In genomic region chr6:132499757-132500156, GRCh38 we compare ENCODE assay signal across 19 cellular contexts. TPM values are rescaled to one million over a fixed set of nuclear protein-coding genes. Genes with fewer than 3 reads are reported as not detected.
DNase-seq lines count a peak whose midpoint lies in the region; ATAC-seq, FAIRE-seq and TF ChIP-seq lines count a peak whose summit lies in the region.
"Had no signal": no experiment of that assay in that cellular context is flagged by ENCODE, and none has a peak within 500 bp of the region (broad histone marks: within the 10 kb centered on the region; RNA-seq: fewer than 3 reads in every experiment).

No MANE protein-coding gene starts in this region.

- H3K9me3 ChIP-seq in naive thymus-derived CD4-positive, alpha-beta T cell (ENCODE audit: control insufficient read depth in 2 of 3, low read length in 3 of 3), result no peaks in the 10 kb centered on the region

- peaks cover 24 to 58% (median 42%) of the 10 kb centered on the region in 7 donors for H3K4me1 Mint-ChIP-seq in naive thymus-derived CD4-positive, alpha-beta T cell

- peaks cover 0 to 2% (median 0%) of the 10 kb centered on the region in 11 donors for H3K9me3 Mint-ChIP-seq in naive thymus-derived CD4-positive, alpha-beta T cell
- H3K9me3 Mint-ChIP-seq: T-helper 1 cell treated with Interleukin-12 subunit alpha and Interleukin-12 subunit beta and Interleukin-4 antibody, amounts not matched to agents 30 μg/mL and 1 μg/mL, for 36 hours had no signal

- POLR2A ChIA-PET in naive thymus-derived CD4-positive, alpha-beta T cell (lab: Charles Lee), result no interaction called here

- H3K4me1 ChIP-seq in naive thymus-derived CD4-positive, alpha-beta T cell (ENCODE audit: control insufficient read depth in 2 of 2, insufficient read depth in 2 of 2, low read length in 2 of 2), result peaks cover 0 to 10% of the 10 kb centered on the region in 2 donors

- 48 to 54% methylated on average over 4 of the region's 4 CpGs for WGBS in lower leg skin, 2 donors

- peaks cover 22 to 58% (median 35%) of the 10 kb centered on the region in 5 donors for H3K36me3 Mint-ChIP-seq in naive thymus-derived CD4-positive, alpha-beta T cell

- peak; percentile 41 for ATAC-seq in naive thymus-derived CD4-positive, alpha-beta T cell
- no peak for ATAC-seq in GM21360 (IDR thresholded peaks at IDR 0.05; ENCODE audit: unreplicated experiment)
- ATAC-seq: activated CD4-positive, alpha-beta T cell treated with anti-CD3 and anti-CD28 coated beads for 36 hours had no signal

- peaks cover 0 to 6% (median 0%) of the 10 kb centered on the region in 3 experiments for H3K36me3 ChIP-seq in naive thymus-derived CD4-positive, alpha-beta T cell (ENCODE audit: control insufficient read depth in 2 of 3, insufficient read depth in 3 of 3, low read length in 3 of 3)

- peak; percentile 66 for FAIRE-seq in GM18507 (lab: Jason Lieb, UNC)

- no peaks in the 10 kb centered on the region for H3K27me3 Mint-ChIP-seq in naive thymus-derived CD4-positive, alpha-beta T cell
- H3K27me3 Mint-ChIP-seq: activated CD4-positive, alpha-beta T cell treated with anti-CD3 and anti-CD28 coated beads for 36 hours; activated naive CD8-positive, alpha-beta T cell had no signal

- no peaks in the 10 kb centered on the region for H3K27me3 ChIP-seq in naive thymus-derived CD4-positive, alpha-beta T cell (ENCODE audit: control insufficient read depth in 2 of 2, insufficient read depth in 2 of 2, low read length in 2 of 2)

- intact Hi-C loops in naive thymus-derived CD4-positive, alpha-beta T cell (cut with micrococcal nuclease), result no loop called here
- intact Hi-C loops in lower leg skin (cut with DNase I; ENCODE audit: low total_unique reads), result no loop called here

- TF ChIP-seq CTCF in choroid plexus epithelial cell (conservative IDR thresholded peaks at IDR 0.05; ENCODE audit: low read depth, low read length) (no peak), lower leg skin (IDR thresholded peaks at IDR 0.05) (no peak)

- H3K4me3 ChIP-seq in choroid plexus epithelial cell (ENCODE audit: low read depth, low read length) (no peak overlapping the region), lower leg skin (ENCODE audit: low read depth, poor library complexity, severe bottlenecking) (no peak overlapping the region)
- H3K4me3 ChIP-seq in naive thymus-derived CD4-positive, alpha-beta T cell (ENCODE audit: low read length), result no peak overlapping the region

- peak overlapping the region in 4 of 9 donors; percentile 7 to 48 (median 22) for H3K27ac Mint-ChIP-seq in naive thymus-derived CD4-positive, alpha-beta T cell
- H3K27ac Mint-ChIP-seq: activated CD4-positive, alpha-beta T cell treated with anti-CD3 and anti-CD28 coated beads for 36 hours; activated naive CD8-positive, alpha-beta T cell; T-helper 1 cell treated with Interleukin-12 subunit alpha and Interleukin-12 subunit beta and Interleukin-4 antibody, amounts not matched to agents 30 μg/mL and 1 μg/mL, for 36 hours had no signal

- DNase-seq in GM18507 (ENCODE audit: extremely low spot score, insufficient read length, low read depth), result no peak
- DNase-seq in NOMO-1 treated with DMSO at 0.1 percent for 48 hours (lab: John Stamatoyannopoulos, UW; ENCODE audit: unreplicated experiment), result peak; percentile 45
- DNase-seq in choroid plexus epithelial cell (ENCODE audit: low read depth), result peak; percentile 22
- no peak for DNase-seq in naive thymus-derived CD4-positive, alpha-beta T cell
- no peak for DNase-seq in NK-92 (lab: John Stamatoyannopoulos, UW; ENCODE audit: unreplicated experiment)
- no peak for DNase-seq in activated naive CD4-positive, alpha-beta T cell treated with Interleukin-2 at 50 U/mL for 16 hours
- DNase-seq in lower leg skin (ENCODE audit: low spot score in 2 of 2), result no peak
- DNase-seq: activated CD4-positive, alpha-beta T cell treated with anti-CD3 and anti-CD28 coated beads for 36 hours; activated T-cell treated with anti-CD3 and anti-CD28 coated beads for 4 hours; effector CD8-positive, alpha-beta T cell; KG1; NCI-H146; NCI-H510A had no signal

- H3K4me3 Mint-ChIP-seq in naive thymus-derived CD4-positive, alpha-beta T cell, result no peak overlapping the region
- H3K4me3 Mint-ChIP-seq: activated CD4-positive, alpha-beta T cell treated with anti-CD3 and anti-CD28 coated beads for 36 hours; activated naive CD8-positive, alpha-beta T cell; T-helper 1 cell treated with Interleukin-12 subunit alpha and Interleukin-12 subunit beta and Interleukin-4 antibody, amounts not matched to agents 30 μg/mL and 1 μg/mL, for 36 hours had no signal

- CTCF ChIA-PET in naive thymus-derived CD4-positive, alpha-beta T cell (lab: Charles Lee), result interaction anchor here (1.3 kb wide), 1 partner anchor 10 kb away, joined by 4 read pairs; no protein-coding TSS in a partner anchor

- no peak for TF ChIP-seq POLR2A in lower leg skin (IDR thresholded peaks at IDR 0.05)

- H3K27ac ChIP-seq in naive thymus-derived CD4-positive, alpha-beta T cell (ENCODE audit: low read depth, low read length), result no peak overlapping the region

RNA-seq across cellular contexts. Expression of gene STX7, which starts 13.2 kb away (rescaled TPM):
- 10 to 100 TPM; 14.7 to 43.3 (median 24.0) TPM for total RNA-seq in naive thymus-derived CD4-positive, alpha-beta T cell
- polyA plus RNA-seq in naive thymus-derived CD4-positive, alpha-beta T cell, result 1 to 10 TPM; 8.6 to 9.5 TPM
- 10 to 100 TPM; 30.1 to 48.2 (median 33.3) TPM for total RNA-seq in lower leg skin

RNA-seq across cellular contexts. Expression of gene TAAR9, which starts 38.3 kb away (rescaled TPM):
- total RNA-seq in naive thymus-derived CD4-positive, alpha-beta T cell, result not detected
- polyA plus RNA-seq in naive thymus-derived CD4-positive, alpha-beta T cell, result not detected
- not detected for total RNA-seq in lower leg skin
- total RNA-seq: activated CD4-positive, alpha-beta T cell treated with anti-CD3 and anti-CD28 coated beads for 36 hours; RPMI7951 had no signal
- polyA plus RNA-seq: neural cell had no signal

RNA-seq across cellular contexts. Expression of gene TAAR8, which starts 52.7 kb away (rescaled TPM):
- not detected for total RNA-seq in naive thymus-derived CD4-positive, alpha-beta T cell
- not detected for polyA plus RNA-seq in naive thymus-derived CD4-positive, alpha-beta T cell
- total RNA-seq in lower leg skin, result not detected
- total RNA-seq: activated CD4-positive, alpha-beta T cell treated with anti-CD3 and anti-CD28 coated beads for 36 hours; RPMI7951; temporal lobe had no signal
- polyA plus RNA-seq: neural cell had no signal

Comparison
In these comparisons a context has a peak if more than half of its experiments do, and no peak if none do; other contexts are left out.
1. DNase-seq: peak in NOMO-1 treated with DMSO at 0.1 percent for 48 hours (single experiment) and choroid plexus epithelial cell (single experiment); none in GM18507 (single experiment), naive thymus-derived CD4-positive, alpha-beta T cell (0 of 9), NK-92 (single experiment), activated naive CD4-positive, alpha-beta T cell treated with Interleukin-2 at 50 U/mL for 16 hours (single experiment) and lower leg skin (0 of 2).